In the genomic region with DNA sequence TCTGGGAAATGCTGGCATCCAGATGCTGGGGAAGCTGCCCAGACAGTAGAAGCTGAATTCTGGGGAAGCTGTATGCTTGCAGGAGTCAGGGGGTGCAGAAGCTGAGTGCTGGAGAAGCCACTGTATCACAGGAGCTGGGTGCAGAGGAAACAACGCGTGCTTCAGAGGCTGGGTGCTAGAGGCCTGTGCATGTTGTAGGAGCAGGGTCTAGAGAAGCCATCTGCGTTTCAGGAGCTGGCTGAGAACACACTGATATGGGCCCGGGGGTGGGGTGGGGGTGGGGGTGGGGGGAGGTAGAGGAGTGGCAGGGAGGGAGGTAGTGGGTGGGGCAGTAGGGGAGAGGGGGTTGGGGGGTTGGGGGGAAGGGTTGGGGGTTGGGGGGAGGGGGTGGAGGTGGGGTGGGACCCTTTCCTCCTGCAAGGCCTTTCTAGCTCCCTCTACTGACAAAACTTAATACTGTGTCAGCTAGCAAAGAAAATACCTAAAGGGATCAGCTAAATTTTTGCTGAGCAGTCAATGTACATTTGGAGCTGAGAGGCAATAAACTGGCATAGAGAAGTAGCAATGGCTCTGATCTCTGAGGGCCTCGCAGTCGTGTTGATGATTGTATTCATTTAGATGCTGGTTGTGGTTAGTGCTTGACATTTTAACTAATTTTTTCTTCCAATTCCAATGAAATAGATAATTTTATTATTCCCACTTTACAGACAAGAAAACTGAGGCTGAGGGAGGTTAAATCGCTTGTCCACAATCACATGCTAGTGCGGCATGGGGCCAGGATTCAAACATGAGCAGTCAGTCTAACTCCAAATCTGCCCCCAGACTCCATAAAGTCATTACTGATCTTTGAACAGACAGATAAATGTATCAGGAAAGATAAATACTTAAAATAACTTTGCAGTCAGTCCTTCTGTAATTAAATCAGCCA, we compare ENCODE assay signal across 1 cellular context.
TF ChIP-seq lines count a peak whose summit lies in the region.

No MANE protein-coding gene starts in this region.

TF ChIP-seq in HCT116, 20 proteins besides CTCF, POLR2A, EP300 and RAD21:
- TF ChIP-seq, protein P1, sequence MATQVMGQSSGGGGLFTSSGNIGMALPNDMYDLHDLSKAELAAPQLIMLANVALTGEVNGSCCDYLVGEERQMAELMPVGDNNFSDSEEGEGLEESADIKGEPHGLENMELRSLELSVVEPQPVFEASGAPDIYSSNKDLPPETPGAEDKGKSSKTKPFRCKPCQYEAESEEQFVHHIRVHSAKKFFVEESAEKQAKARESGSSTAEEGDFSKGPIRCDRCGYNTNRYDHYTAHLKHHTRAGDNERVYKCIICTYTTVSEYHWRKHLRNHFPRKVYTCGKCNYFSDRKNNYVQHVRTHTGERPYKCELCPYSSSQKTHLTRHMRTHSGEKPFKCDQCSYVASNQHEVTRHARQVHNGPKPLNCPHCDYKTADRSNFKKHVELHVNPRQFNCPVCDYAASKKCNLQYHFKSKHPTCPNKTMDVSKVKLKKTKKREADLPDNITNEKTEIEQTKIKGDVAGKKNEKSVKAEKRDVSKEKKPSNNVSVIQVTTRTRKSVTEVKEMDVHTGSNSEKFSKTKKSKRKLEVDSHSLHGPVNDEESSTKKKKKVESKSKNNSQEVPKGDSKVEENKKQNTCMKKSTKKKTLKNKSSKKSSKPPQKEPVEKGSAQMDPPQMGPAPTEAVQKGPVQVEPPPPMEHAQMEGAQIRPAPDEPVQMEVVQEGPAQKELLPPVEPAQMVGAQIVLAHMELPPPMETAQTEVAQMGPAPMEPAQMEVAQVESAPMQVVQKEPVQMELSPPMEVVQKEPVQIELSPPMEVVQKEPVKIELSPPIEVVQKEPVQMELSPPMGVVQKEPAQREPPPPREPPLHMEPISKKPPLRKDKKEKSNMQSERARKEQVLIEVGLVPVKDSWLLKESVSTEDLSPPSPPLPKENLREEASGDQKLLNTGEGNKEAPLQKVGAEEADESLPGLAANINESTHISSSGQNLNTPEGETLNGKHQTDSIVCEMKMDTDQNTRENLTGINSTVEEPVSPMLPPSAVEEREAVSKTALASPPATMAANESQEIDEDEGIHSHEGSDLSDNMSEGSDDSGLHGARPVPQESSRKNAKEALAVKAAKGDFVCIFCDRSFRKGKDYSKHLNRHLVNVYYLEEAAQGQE (IDR thresholded peaks at IDR 0.05; ENCODE audit: low read depth), result no peak
- TF ChIP-seq JUND (IDR thresholded peaks at IDR 0.05) (no peak), ELF1 (IDR thresholded peaks at IDR 0.05; ENCODE audit: borderline replicate concordance, low read depth) (no peak), SP1 (IDR thresholded peaks at IDR 0.05; ENCODE audit: low read depth) (no peak), ZFX (IDR thresholded peaks at IDR 0.05) (no peak), EZH2phosphoT487 (IDR thresholded peaks at IDR 0.05; ENCODE audit: borderline replicate concordance) (no peak), SIN3A (IDR thresholded peaks at IDR 0.05; ENCODE audit: low read depth) (no peak), POLR2AphosphoS5 (IDR thresholded peaks at IDR 0.05; ENCODE audit: low read depth, low read length) (no peak), ZNF274 (IDR thresholded peaks at IDR 0.05; ENCODE audit: low read depth, low read length) (no peak), TCF7L2 (IDR thresholded peaks at IDR 0.05; ENCODE audit: borderline replicate concordance, extremely low read depth, insufficient read depth, insufficient read length) (no peak), EGR1 (IDR thresholded peaks at IDR 0.05; ENCODE audit: low read depth) (no peak), YY1 (IDR thresholded peaks at IDR 0.05; ENCODE audit: extremely low read depth, insufficient replicate concordance, low read depth, low read length) (no peak), FOSL1 (IDR thresholded peaks at IDR 0.05; ENCODE audit: low read depth) (no peak)
- TF ChIP-seq, protein P2, sequence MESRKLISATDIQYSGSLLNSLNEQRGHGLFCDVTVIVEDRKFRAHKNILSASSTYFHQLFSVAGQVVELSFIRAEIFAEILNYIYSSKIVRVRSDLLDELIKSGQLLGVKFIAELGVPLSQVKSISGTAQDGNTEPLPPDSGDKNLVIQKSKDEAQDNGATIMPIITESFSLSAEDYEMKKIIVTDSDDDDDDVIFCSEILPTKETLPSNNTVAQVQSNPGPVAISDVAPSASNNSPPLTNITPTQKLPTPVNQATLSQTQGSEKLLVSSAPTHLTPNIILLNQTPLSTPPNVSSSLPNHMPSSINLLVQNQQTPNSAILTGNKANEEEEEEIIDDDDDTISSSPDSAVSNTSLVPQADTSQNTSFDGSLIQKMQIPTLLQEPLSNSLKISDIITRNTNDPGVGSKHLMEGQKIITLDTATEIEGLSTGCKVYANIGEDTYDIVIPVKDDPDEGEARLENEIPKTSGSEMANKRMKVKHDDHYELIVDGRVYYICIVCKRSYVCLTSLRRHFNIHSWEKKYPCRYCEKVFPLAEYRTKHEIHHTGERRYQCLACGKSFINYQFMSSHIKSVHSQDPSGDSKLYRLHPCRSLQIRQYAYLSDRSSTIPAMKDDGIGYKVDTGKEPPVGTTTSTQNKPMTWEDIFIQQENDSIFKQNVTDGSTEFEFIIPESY (IDR thresholded peaks at IDR 0.05; ENCODE audit: extremely low read depth, insufficient replicate concordance, low read length), result no peak
- TF ChIP-seq, protein P3, sequence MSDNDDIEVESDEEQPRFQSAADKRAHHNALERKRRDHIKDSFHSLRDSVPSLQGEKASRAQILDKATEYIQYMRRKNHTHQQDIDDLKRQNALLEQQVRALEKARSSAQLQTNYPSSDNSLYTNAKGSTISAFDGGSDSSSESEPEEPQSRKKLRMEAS (IDR thresholded peaks at IDR 0.05), result no peak
